15 cellular contexts compared by ENCODE assay signal in genomic region chr14:91395466-91395865, GRCh38. TPM values are rescaled to one million over a fixed set of nuclear protein-coding genes. Genes with fewer than 3 reads are reported as not detected.
A peak's percentile ranks its signal among the peaks of the same experiment; 100 is the strongest.
DNase-seq lines count a peak whose midpoint lies in the region; ATAC-seq, FAIRE-seq and TF ChIP-seq lines count a peak whose summit lies in the region.
"Had no signal": no experiment of that assay in that cellular context is flagged by ENCODE, and none has a peak within 500 bp of the region (broad histone marks: within the 10 kb centered on the region; RNA-seq: fewer than 3 reads in every experiment).

No MANE protein-coding gene starts in this region.

- no peaks in the 10 kb centered on the region for H3K27me3 Mint-ChIP-seq in brain
- H3K27me3 Mint-ChIP-seq in naive B cell: no peaks in the 10 kb centered on the region

- H4K20me1 ChIP-seq in BLaER1 treated with 17β-estradiol and CSF1 and Interleukin-3, amounts not matched to agents 10 nM and 100 nM: peaks cover 20 to 100% (median 90%) of the 10 kb centered on the region in 11 experiments; a peak in 21 of 22 replicates

- FAIRE-seq in pancreas (lab: Jason Lieb, UNC): no peak
- FAIRE-seq: TTC549 had no signal

- TF ChIP-seq CTCF in brain (conservative IDR thresholded peaks at IDR 0.05) (no peak), pancreas (IDR thresholded peaks at IDR 0.05) (no peak)

- peak overlapping the region; percentile 72 to 96 (median 92) for H3K4me2 ChIP-seq in BLaER1 treated with 17β-estradiol and CSF1 and Interleukin-3, amounts not matched to agents 10 nM and 100 nM

- H3K36me3 ChIP-seq in BLaER1 treated with 17β-estradiol and CSF1 and Interleukin-3, amounts not matched to agents 10 nM and 100 nM: peaks cover 0 to 9% (median 0%) of the 10 kb centered on the region in 11 experiments; a peak in 1 of 22 replicates
- H3K36me3 ChIP-seq in HUES6 (ENCODE audit: control insufficient read depth, insufficient read depth, low read length) (no peaks in the 10 kb centered on the region), pancreas (no peaks in the 10 kb centered on the region)
- H3K36me3 ChIP-seq: Peyer's patch had no signal

- H3K27ac Mint-ChIP-seq in brain: peak overlapping the region; percentile 38 to 97 (median 95)
- H3K27ac Mint-ChIP-seq in naive B cell: peak overlapping the region; percentile 42 to 97 (median 88)

- H3K9me3 ChIP-seq in BLaER1 treated with 17β-estradiol and CSF1 and Interleukin-3, amounts not matched to agents 10 nM and 100 nM (replicated peaks in 1 of 11): no peaks in the 10 kb centered on the region
- H3K9me3 ChIP-seq in HUES6 (ENCODE audit: control insufficient read depth, insufficient read depth, low read depth, low read length) (no peaks in the 10 kb centered on the region), pancreas (no peaks in the 10 kb centered on the region)
- H3K9me3 ChIP-seq: Peyer's patch had no signal

- H3K36me3 Mint-ChIP-seq in brain (peaks cover 4% of the 10 kb centered on the region), naive B cell (no peaks in the 10 kb centered on the region)

- intact Hi-C loops in pancreas (cut with DNase I): no loop called here

- ATAC-seq in naive B cell (ENCODE audit: low read depth in 2 of 2): no peak
- ATAC-seq in pancreas: no peak

- H3K9me3 Mint-ChIP-seq in brain (peaks cover 0 to 3% (median 0%) of the 10 kb centered on the region in 5 experiments), naive B cell (no peaks in the 10 kb centered on the region)

- H3K4me1 Mint-ChIP-seq in brain: peaks cover 70% of the 10 kb centered on the region
- H3K4me1 Mint-ChIP-seq in naive B cell: peaks cover 77 to 96% (median 96%) of the 10 kb centered on the region in 3 donors

- H3K4me1 ChIP-seq in BLaER1 treated with 17β-estradiol and CSF1 and Interleukin-3, amounts not matched to agents 10 nM and 100 nM: peaks cover 93 to 100% (median 100%) of the 10 kb centered on the region in 10 experiments
- peaks cover 75% of the 10 kb centered on the region for H3K4me1 ChIP-seq in HUES6 (ENCODE audit: control insufficient read depth, insufficient read depth, low read length)
- H3K4me1 ChIP-seq in pancreas: peaks cover 37 to 48% (median 38%) of the 10 kb centered on the region in 3 donors

- 94 to 96% methylated on average over 5 of the region's 5 CpGs for WGBS in pancreas, 2 donors

- peak overlapping the region in 9 of 11 experiments; percentile 64 to 84 (median 75); a peak in 17 of 22 replicates for H3K27ac ChIP-seq in BLaER1 treated with 17β-estradiol and CSF1 and Interleukin-3, amounts not matched to agents 10 nM and 100 nM
- H3K27ac ChIP-seq in HUES6 (ENCODE audit: low read depth, low read length): 0 out of 2 replicates have a peak overlapping the region, but pooled peaks have one; percentile 3
- no peak overlapping the region for H3K27ac ChIP-seq in pancreas

- H3K4me3 ChIP-seq in BLaER1 treated with 17β-estradiol and CSF1 and Interleukin-3, amounts not matched to agents 10 nM and 100 nM: no peak overlapping the region
- no peak overlapping the region for H3K4me3 ChIP-seq in HUES6 (ENCODE audit: low read depth, low read length)
- no peak overlapping the region for H3K4me3 ChIP-seq in pancreas
- H3K4me3 ChIP-seq: Peyer's patch had no signal

- peak overlapping the region in 6 of 11 experiments; percentile 20 to 76 (median 64); a peak in 7 of 22 replicates for H3K9ac ChIP-seq in BLaER1 treated with 17β-estradiol and CSF1 and Interleukin-3, amounts not matched to agents 10 nM and 100 nM
- H3K9ac ChIP-seq in HUES6 (ENCODE audit: low read length): peak overlapping the region; percentile 22

- peaks cover 0 to 7% (median 0%) of the 10 kb centered on the region in 11 experiments; a peak in 1 of 22 replicates for H3K27me3 ChIP-seq in BLaER1 treated with 17β-estradiol and CSF1 and Interleukin-3, amounts not matched to agents 10 nM and 100 nM
- H3K27me3 ChIP-seq in HUES6 (ENCODE audit: control insufficient read depth, insufficient read depth, low read length): no peaks in the 10 kb centered on the region
- H3K27me3 ChIP-seq in pancreas: no peaks in the 10 kb centered on the region
- H3K27me3 ChIP-seq: Peyer's patch had no signal

- H3K4me3 Mint-ChIP-seq in brain (peak overlapping the region in 2 of 5 experiments; percentile 60 to 66), naive B cell (peak overlapping the region in 6 of 8 donors; percentile 16 to 95 (median 58))

- DNase-seq in naive B cell: no peak
- DNase-seq in Kasumi-1 (lab: John Stamatoyannopoulos, UW): no peak
- no peak for DNase-seq in NCI-H1092 treated with DMSO at 0.1 percent for 48 hours (lab: John Stamatoyannopoulos, UW)
- no peak for DNase-seq in cerebellar nuclear complex (lab: John Stamatoyannopoulos, UW)
- no peak for DNase-seq in pancreas
- DNase-seq: Karpas-422; kidney glomerular epithelial cell; NCI-H2107; Peyer's patch; stimulated activated CD8-positive, alpha-beta memory T cell treated with anti-CD3 and anti-CD28 coated beads, Interleukin-4, amount 100 ng/mL, for 48 hours had no signal

RNA-seq across cellular contexts. Expression of gene CCDC88C, which starts 22.2 kb away (rescaled TPM):
- polyA plus RNA-seq in brain (ENCODE audit: insufficient read depth, low read depth, low replicate concordance): 40.2 TPM
- polyA plus RNA-seq in naive B cell (ENCODE audit: low read depth in 6 of 6): 10 to 100 TPM; 13.5 to 35.0 (median 15.8) TPM
- 10 to 100 TPM; 11.5 to 20.2 (median 14.6) TPM for total RNA-seq in pancreas
- 10 to 100 TPM; 10.3 to 19.9 TPM for polyA plus RNA-seq in pancreas
- polyA plus RNA-seq: BJ had no signal

Comparison
In these comparisons a context has a peak if more than half of its experiments do, and no peak if none do; other contexts are left out.
1. H3K27ac ChIP-seq: peak in BLaER1 treated with 17β-estradiol and CSF1 and Interleukin-3, amounts not matched to agents 10 nM and 100 nM (9 of 11) and HUES6 (single experiment); none in pancreas (0 of 4).